17 cellular contexts compared by ENCODE assay signal in genomic region chr12:90027889-90028570, GRCh38.
A peak's percentile ranks its signal among the peaks of the same experiment; 100 is the strongest.
DNase-seq lines count a peak whose midpoint lies in the region; ATAC-seq, FAIRE-seq and TF ChIP-seq lines count a peak whose summit lies in the region.
"Had no signal": no experiment of that assay in that cellular context is flagged by ENCODE, and none has a peak within 500 bp of the region (broad histone marks: within the 10 kb centered on the region; RNA-seq: fewer than 3 reads in every experiment).

No MANE protein-coding gene starts in this region.

- intact Hi-C loops in psoas muscle (cut with DNase I), result loop anchor here in 1 of 2 donors (5.0 to 10.0 kb wide), 2 partner anchors 224 to 483 kb away; no protein-coding TSS in a partner anchor

- H3K27me3 ChIP-seq in DND-41 (ENCODE audit: insufficient read depth, low read length, poor library complexity) (no peaks in the 10 kb centered on the region), H1 (replicated peaks in 1 of 4; ENCODE audit: control insufficient read depth in 3 of 4, extremely low read depth in 1 of 4, insufficient read depth in 3 of 4, low read length in 3 of 4) (no peaks in the 10 kb centered on the region), psoas muscle (ENCODE audit: insufficient read depth in 3 of 3, low read length in 2 of 3) (no peaks in the 10 kb centered on the region)
- H3K27me3 ChIP-seq: BLaER1 treated with 17β-estradiol and CSF1 and Interleukin-3, amounts not matched to agents 10 nM and 100 nM had no signal

- no peaks in the 10 kb centered on the region for H3K23me2 ChIP-seq in H1 (ENCODE audit: low read depth, low read length)

- H3K56ac ChIP-seq in H1 (replicated peaks; ENCODE audit: insufficient read length, low read depth, low read length), result no peak overlapping the region

- H4K20me1 ChIP-seq in DND-41 (ENCODE audit: insufficient read depth, low read length), result no peaks in the 10 kb centered on the region
- no peaks in the 10 kb centered on the region for H4K20me1 ChIP-seq in H1 (replicated peaks in 1 of 2; ENCODE audit: control insufficient read depth in 1 of 2, insufficient read depth in 2 of 2, low read length in 2 of 2)
- H4K20me1 ChIP-seq: BLaER1 treated with 17β-estradiol and CSF1 and Interleukin-3, amounts not matched to agents 10 nM and 100 nM had no signal

- TF ChIP-seq CTCF in DND-41 (IDR thresholded peaks at IDR 0.05; ENCODE audit: borderline replicate concordance, extremely low read depth, low read length, poor library complexity, severe bottlenecking) (no peak), H1 (IDR thresholded peaks at IDR 0.05; ENCODE audit: control extremely low read depth in 1 of 3, insufficient read depth in 1 of 3, low read depth in 1 of 3, low read length in 3 of 3) (no peak), psoas muscle (IDR thresholded peaks at IDR 0.05) (no peak)

- TF ChIP-seq EP300 in H1 (IDR thresholded peaks at IDR 0.05; ENCODE audit: borderline replicate concordance in 1 of 2, low read depth in 2 of 2, low read length in 2 of 2), result no peak

- no peak overlapping the region for H4K5ac ChIP-seq in H1 (ENCODE audit: insufficient read length, low read depth, low read length)

- H2BK20ac ChIP-seq in H1 (ENCODE audit: low read length), result no peak overlapping the region

- no peak for TF ChIP-seq POLR2A in H1 (IDR thresholded peaks at IDR 0.05; ENCODE audit: control extremely low read depth in 1 of 2, low read depth in 2 of 2, low read length in 2 of 2)

- H3K4me2 ChIP-seq in DND-41 (ENCODE audit: insufficient read depth, low read length), result no peak overlapping the region
- no peak overlapping the region for H3K4me2 ChIP-seq in H1 (ENCODE audit: insufficient read depth in 1 of 2, low read depth in 2 of 2, low read length in 2 of 2)

- H3K18ac ChIP-seq in H1 (ENCODE audit: extremely low read depth, low read length), result no peak overlapping the region

- no peaks in the 10 kb centered on the region for H3K79me1 ChIP-seq in H1 (ENCODE audit: low read depth, low read length)

- WGBS in H1 (ENCODE audit: extremely low coverage in 1 of 2, insufficient coverage in 1 of 2, insufficient read length in 1 of 2, insufficient replicate concordance in 2 of 2, low coverage in 1 of 2, low lambda C conversion rate in 2 of 2, missing lambda C conversion rate in 1 of 2), 2 experiments, result 84% methylated on average over 4 of the region's 4 CpGs; no CpG with 5 or more reads in 1 of the 2 experiments
- WGBS in psoas muscle, 3 donors, result 62 to 66% (median 64%) methylated on average over 4 of the region's 4 CpGs

- no peak overlapping the region for H3K9ac ChIP-seq in DND-41 (ENCODE audit: low read depth, low read length)
- no peak overlapping the region for H3K9ac ChIP-seq in H1 (replicated peaks in 1 of 4; ENCODE audit: extremely low read depth in 1 of 4, low read depth in 3 of 4, low read length in 3 of 4)
- H3K9ac ChIP-seq: BLaER1 treated with 17β-estradiol and CSF1 and Interleukin-3, amounts not matched to agents 10 nM and 100 nM had no signal

- H3K23ac ChIP-seq in H1 (ENCODE audit: insufficient read length), result no peak overlapping the region

- no peak overlapping the region for H2BK120ac ChIP-seq in H1 (replicated peaks; ENCODE audit: low read depth, low read length)

- ATAC-seq in DND-41 (ENCODE audit: insufficient read depth, low read depth) (peak; percentile 19; the same call in 1 of the 3 replicates), psoas muscle (peak; percentile 42 to 77 (median 56)), HG03432 (IDR thresholded peaks at IDR 0.05; ENCODE audit: unreplicated experiment) (no peak)
- ATAC-seq: HepG2 had no signal

- H2AFZ ChIP-seq in DND-41 (ENCODE audit: low read depth, low read length), result no peak overlapping the region; the same call in 1 of the 2 replicates
- no peak overlapping the region for H2AFZ ChIP-seq in H1 (ENCODE audit: low read length)

- H2BK12ac ChIP-seq in H1 (ENCODE audit: low read depth, low read length), result no peak overlapping the region

- no peak overlapping the region for H3K14ac ChIP-seq in H1 (ENCODE audit: insufficient read length)

- H3K79me2 ChIP-seq in DND-41 (ENCODE audit: insufficient read depth, low read length) (no peaks in the 10 kb centered on the region), H1 (ENCODE audit: control insufficient read depth in 1 of 2, insufficient read depth in 2 of 2, low read length in 2 of 2) (no peaks in the 10 kb centered on the region)

- H3K9me3 ChIP-seq in DND-41 (ENCODE audit: insufficient read depth, low read length, severe bottlenecking) (no peaks in the 10 kb centered on the region), H1 (ENCODE audit: insufficient read depth in 2 of 2, low read depth in 1 of 2, low read length in 1 of 2) (no peaks in the 10 kb centered on the region), psoas muscle (no peaks in the 10 kb centered on the region)
- H3K9me3 ChIP-seq: BLaER1 treated with 17β-estradiol and CSF1 and Interleukin-3, amounts not matched to agents 10 nM and 100 nM had no signal

- H2AK5ac ChIP-seq in H1 (ENCODE audit: low read depth, low read length), result no peak overlapping the region

- no peak for TF ChIP-seq RAD21 in H1 (IDR thresholded peaks at IDR 0.05 in 1 of 2, conservative IDR thresholded peaks at IDR 0.05 in 1 of 2; ENCODE audit: low read depth in 2 of 2, low read length in 2 of 2)

- no peak overlapping the region for H4K8ac ChIP-seq in H1 (ENCODE audit: extremely low read depth, insufficient read depth, low read length)

- FAIRE-seq in HTR-8/SVneo (lab: Jason Lieb, UNC) (peak; percentile 64), H1 (lab: Jason Lieb, UNC) (no peak)
- FAIRE-seq: bronchial epithelial cell, HepG2 had no signal

- H3K4me3 ChIP-seq in DND-41 (ENCODE audit: low read depth in 1 of 2, low read length in 2 of 2), result no peak overlapping the region
- H3K4me3 ChIP-seq in H1 (ENCODE audit: extremely low read depth in 1 of 4, insufficient read depth in 2 of 4, low read depth in 3 of 4, low read length in 4 of 4), result no peak overlapping the region
- H3K4me3 ChIP-seq in psoas muscle, result no peak overlapping the region
- H3K4me3 ChIP-seq: BLaER1 treated with 17β-estradiol and CSF1 and Interleukin-3, amounts not matched to agents 10 nM and 100 nM had no signal

- H4K91ac ChIP-seq in H1 (replicated peaks; ENCODE audit: insufficient read length, low read length), result no peak overlapping the region

- H2BK5ac ChIP-seq in H1 (ENCODE audit: low read depth, low read length), result no peak overlapping the region

- H3K27ac ChIP-seq in DND-41 (ENCODE audit: low read length) (no peak overlapping the region), H1 (ENCODE audit: low read depth, low read length) (no peak overlapping the region), psoas muscle (peak overlapping the region; percentile 78)

- CTCF ChIA-PET in H1 (lab: Charles Lee; ENCODE audit: partially characterized antibody), result no interaction called here

- H3K36me3 ChIP-seq in DND-41 (ENCODE audit: insufficient read depth, low read length), result no peaks in the 10 kb centered on the region
- H3K36me3 ChIP-seq in H1 (ENCODE audit: control insufficient read depth in 2 of 4, insufficient read depth in 4 of 4, low read length in 3 of 4), result no peaks in the 10 kb centered on the region
- no peaks in the 10 kb centered on the region for H3K36me3 ChIP-seq in psoas muscle (ENCODE audit: insufficient read depth in 1 of 2, low read depth in 1 of 2)
- H3K36me3 ChIP-seq: BLaER1 treated with 17β-estradiol and CSF1 and Interleukin-3, amounts not matched to agents 10 nM and 100 nM had no signal

- no peak for DNase-seq in DND-41
- DNase-seq in HTR-8/SVneo (ENCODE audit: insufficient read length, low spot score), result no peak
- DNase-seq in H1 (ENCODE audit: low read depth in 1 of 2, low spot score in 2 of 2), result no peak
- no peak for DNase-seq in psoas muscle
- DNase-seq in COLO668 (lab: John Stamatoyannopoulos, UW; ENCODE audit: unreplicated experiment), result no peak
- DNase-seq in NCI-H774 (lab: John Stamatoyannopoulos, UW), result no peak
- DNase-seq in iPS-NIHi7 (ENCODE audit: extremely low spot score), result no peak
- DNase-seq: activated CD4-positive, CD25-positive, alpha-beta regulatory T cell; activated CD8-positive, alpha-beta memory T cell treated with anti-CD3 and anti-CD28 coated beads, Interleukin-2, amount 50 U/mL, for 4 hours; activated naive CD4-positive, alpha-beta T cell treated with anti-CD3 and anti-CD28 coated beads, Interleukin-2, amount 10 ng/mL, durations not matched to agents 7 days and 5 days; MV-4-11; NCI-H2081 treated with DMSO at 0.1 percent for 48 hours; NCI-H526 treated with DMSO at 0.1 percent for 48 hours had no signal

- H3K4me1 ChIP-seq in DND-41 (ENCODE audit: insufficient read depth, low read length) (peaks cover 5% of the 10 kb centered on the region; the same call in 1 of the 2 replicates), H1 (replicated peaks in 1 of 4; ENCODE audit: control insufficient read depth in 3 of 4, insufficient read depth in 4 of 4, low read length in 3 of 4) (no peaks in the 10 kb centered on the region), psoas muscle (peaks cover 15% of the 10 kb centered on the region)

- POLR2A ChIA-PET in H1 (lab: Charles Lee; ENCODE audit: partially characterized antibody), result no interaction called here

- no peak overlapping the region for H3K4ac ChIP-seq in H1 (replicated peaks; ENCODE audit: insufficient read length, low read depth, low read length)

- H2BK15ac ChIP-seq in H1 (ENCODE audit: low read length), result 0 out of 2 replicates have a peak overlapping the region, but pooled peaks have one; percentile 31

TF ChIP-seq in H1, 55 proteins besides CTCF, POLR2A, EP300 and RAD21 (continues in another document):
- TF ChIP-seq ZNF274 (IDR thresholded peaks at IDR 0.05; ENCODE audit: borderline replicate concordance, extremely low read depth, low read length), result no peak
- TF ChIP-seq POLR2AphosphoS5 (IDR thresholded peaks at IDR 0.05; ENCODE audit: low read depth, low read length), result no peak
- TF ChIP-seq SP1 (IDR thresholded peaks at IDR 0.05; ENCODE audit: low read depth, low read length), result no peak
- TF ChIP-seq JUN (IDR thresholded peaks at IDR 0.05; ENCODE audit: low read depth, low read length), result no peak
- TF ChIP-seq JUND (IDR thresholded peaks at IDR 0.05; ENCODE audit: low read length), result no peak
- TF ChIP-seq SUZ12 (IDR thresholded peaks at IDR 0.05; ENCODE audit: low read length), result no peak
- TF ChIP-seq KDM4A (IDR thresholded peaks at IDR 0.05; ENCODE audit: low read depth, low read length, severe bottlenecking), result no peak
- TF ChIP-seq PHF8 (conservative IDR thresholded peaks at IDR 0.05; ENCODE audit: low read depth, low read length), result no peak
- no peak for TF ChIP-seq USF2 (IDR thresholded peaks at IDR 0.05; ENCODE audit: low read length)
- TF ChIP-seq GABPA (IDR thresholded peaks at IDR 0.05; ENCODE audit: borderline replicate concordance, insufficient read depth, low read length), result no peak
- no peak for TF ChIP-seq EZH2 (IDR thresholded peaks at IDR 0.05; ENCODE audit: low read depth, low read length, severe bottlenecking)
